ENCODE assay signal across 12 cellular contexts in the genomic region with DNA sequence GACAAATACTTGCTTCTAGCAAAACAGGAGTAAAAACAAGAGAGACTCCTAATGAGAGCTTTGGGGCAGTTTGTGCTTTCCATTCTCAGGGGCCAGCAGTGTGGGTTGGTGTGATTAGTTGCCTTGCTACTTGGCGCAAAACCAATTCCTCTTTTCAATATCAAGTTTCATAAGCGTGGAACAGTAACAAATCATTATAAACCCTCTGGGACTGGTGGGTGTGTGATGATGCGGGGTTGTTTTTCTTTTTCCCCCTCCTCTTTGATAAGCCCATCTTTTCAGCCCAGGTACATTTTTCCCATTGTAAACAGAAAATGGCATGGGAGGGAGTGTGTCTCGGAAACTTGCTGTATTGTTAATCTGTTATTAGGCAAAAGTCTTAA.
DNase-seq lines count a peak whose midpoint lies in the region; FAIRE-seq and TF ChIP-seq lines count a peak whose summit lies in the region.
"Had no signal": no experiment of that assay in that cellular context is flagged by ENCODE, and none has a peak within 500 bp of the region (broad histone marks: within the 10 kb centered on the region; RNA-seq: fewer than 3 reads in every experiment).

No MANE protein-coding gene starts in this region.

- H3K9me3 Mint-ChIP-seq in chondrocyte (ENCODE audit: low read depth), result no peaks in the 10 kb centered on the region

- peaks cover 9% of the 10 kb centered on the region for H3K79me2 ChIP-seq in hepatocyte

- POLR2A ChIA-PET in A673 (lab: Charles Lee; ENCODE audit: low non-redundant PET), result no interaction called here

- H3K4me3 ChIP-seq in A673 (ENCODE audit: low read depth, low read length, poor library complexity, severe bottlenecking), result peak overlapping the region; percentile 36
- H3K4me3 ChIP-seq in SJSA1, result no peak overlapping the region
- H3K4me3 ChIP-seq in hepatocyte, result no peak overlapping the region

- H3K27ac Mint-ChIP-seq in chondrocyte (ENCODE audit: unreplicated experiment), result no peak overlapping the region

- no TSS peak for BruUV-seq in A673 (replicated peaks; lab: Mats Ljungman, UMichigan)

- peak; percentile 45 for DNase-seq in A673 (ENCODE audit: low spot score)
- no peak for DNase-seq in HTR-8/SVneo (ENCODE audit: insufficient read length, low spot score)
- no peak for DNase-seq in SJSA1 (ENCODE audit: low read depth in 1 of 2, low spot score in 2 of 2)
- DNase-seq in hepatocyte (ENCODE audit: low spot score), result no peak
- no peak for DNase-seq in SKM-1 (lab: John Stamatoyannopoulos, UW; ENCODE audit: unreplicated experiment)
- no peak for DNase-seq in hippocampal formation (lab: John Stamatoyannopoulos, UW)
- no peak for DNase-seq in activated naive CD4-positive, alpha-beta T cell treated with anti-CD3 and anti-CD28 coated beads, Interleukin-2, amount 50 U/mL, for 16 hours
- DNase-seq in chondrocyte (ENCODE audit: low spot score), result no peak
- DNase-seq: activated CD4-positive, alpha-beta T cell treated with anti-CD3 and anti-CD28 coated beads for 1 hour; NCI-H526 treated with DMSO at 0.1 percent for 48 hours; stimulated activated CD4-positive, alpha-beta T cell treated with anti-CD3 and anti-CD28 coated beads, Interleukin-2, amount 100 ng/mL, for 48 hours had no signal

- no peak overlapping the region for H2AFZ ChIP-seq in hepatocyte

- H3K4me1 ChIP-seq in A673 (ENCODE audit: insufficient read depth, low read length, poor library complexity, severe bottlenecking) (peaks cover 27% of the 10 kb centered on the region), SJSA1 (replicated peaks) (peaks cover 17% of the 10 kb centered on the region), hepatocyte (ENCODE audit: insufficient read depth) (peaks cover 6% of the 10 kb centered on the region)

- CTCF ChIA-PET in A673 (lab: Charles Lee), result interaction anchor here (0.6 to 1.8 kb wide), 5 partner anchors 20 to 335 kb away, joined by 4 to 6 read pairs (median 4); no protein-coding TSS in a partner anchor

- 65% methylated on average over 4 of the region's 4 CpGs for WGBS in hepatocyte (ENCODE audit: low lambda C conversion rate, missing lambda C conversion rate)

- no peak overlapping the region for H3K4me3 Mint-ChIP-seq in chondrocyte (ENCODE audit: unreplicated experiment)

- intact Hi-C loops in A673 (cut with micrococcal nuclease; ENCODE audit: unreplicated experiment), result no loop called here

- H3K9me3 ChIP-seq in A673 (ENCODE audit: low read depth, low read length, poor library complexity, severe bottlenecking) (no peaks in the 10 kb centered on the region), SJSA1 (replicated peaks) (no peaks in the 10 kb centered on the region), hepatocyte (ENCODE audit: low read depth) (no peaks in the 10 kb centered on the region)

- FAIRE-seq in HTR-8/SVneo (lab: Jason Lieb, UNC), result peak; percentile 16

- H3K36me3 ChIP-seq in A673 (ENCODE audit: insufficient read depth, low read length, poor library complexity, severe bottlenecking), result no peaks in the 10 kb centered on the region
- no peaks in the 10 kb centered on the region for H3K36me3 ChIP-seq in SJSA1
- no peaks in the 10 kb centered on the region for H3K36me3 ChIP-seq in hepatocyte (replicated peaks; ENCODE audit: insufficient read depth, low read depth)

- no peaks in the 10 kb centered on the region for H3K36me3 Mint-ChIP-seq in chondrocyte (ENCODE audit: low read depth)

- H4K20me1 ChIP-seq in hepatocyte (ENCODE audit: insufficient read depth, poor library complexity, severe bottlenecking), result no peaks in the 10 kb centered on the region

- H3K9me2 ChIP-seq in hepatocyte (replicated peaks; ENCODE audit: insufficient read depth), result no peaks in the 10 kb centered on the region

- peaks cover 10% of the 10 kb centered on the region for H3K4me1 Mint-ChIP-seq in chondrocyte (ENCODE audit: low read depth)

- H3K27ac ChIP-seq in A673 (ENCODE audit: low read depth, low read length, poor library complexity, severe bottlenecking), result peak overlapping the region; percentile 55
- peak overlapping the region; percentile 20; the same call in 1 of the 2 replicates for H3K27ac ChIP-seq in SJSA1
- H3K27ac ChIP-seq in hepatocyte, result peak overlapping the region; percentile 75
- H3K27ac ChIP-seq: C4-2B had no signal

- H3K4me2 ChIP-seq in hepatocyte, result peak overlapping the region; percentile 74

- TF ChIP-seq CTCF in A673 (conservative IDR thresholded peaks at IDR 0.05; ENCODE audit: low read depth, low read length) (no peak), hepatocyte (IDR thresholded peaks at IDR 0.05; ENCODE audit: poor library complexity) (no peak), chondrocyte (IDR thresholded peaks at IDR 0.05) (no peak)

- no peaks in the 10 kb centered on the region for H3K27me3 ChIP-seq in A673 (replicated peaks; ENCODE audit: insufficient read depth, low read depth, low read length, poor library complexity)
- H3K27me3 ChIP-seq in SJSA1 (replicated peaks), result no peaks in the 10 kb centered on the region
- no peaks in the 10 kb centered on the region for H3K27me3 ChIP-seq in hepatocyte

- H3K27me3 Mint-ChIP-seq in chondrocyte (ENCODE audit: low read depth), result no peaks in the 10 kb centered on the region

Comparison
In these comparisons a context has a peak if more than half of its experiments do, and no peak if none do; other contexts are left out.
1. H3K27ac ChIP-seq: peak in every context shown above with its lines; median percentile 75 in hepatocyte; 55 in A673; 20 in SJSA1.